In the genomic region with DNA sequence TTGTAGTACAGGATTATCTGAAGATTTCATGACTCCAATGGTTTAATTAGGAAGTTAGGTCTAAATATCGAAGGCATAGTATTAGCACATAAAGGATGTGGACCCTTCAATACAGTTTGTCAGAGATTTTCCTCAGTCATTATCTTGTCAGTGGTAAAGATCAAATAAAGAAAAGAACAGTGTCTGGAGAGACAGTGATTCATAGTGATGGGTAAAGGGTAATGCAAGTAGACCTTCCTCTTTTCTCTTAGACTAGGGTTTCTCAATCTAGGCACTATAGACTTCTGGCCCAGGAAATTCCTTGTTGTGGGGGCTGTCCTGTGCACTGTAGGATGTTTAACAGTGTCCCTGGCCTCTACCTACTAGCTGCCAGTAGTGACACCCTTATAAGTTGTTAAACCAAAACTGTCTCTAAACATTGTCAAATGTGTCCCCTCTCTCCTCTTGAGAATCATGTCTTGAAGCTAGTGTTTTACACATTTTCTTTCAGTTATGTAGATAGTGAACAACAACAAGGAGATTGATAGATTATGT, we compare ENCODE assay signal across 1 cellular context.
TF ChIP-seq lines count a peak whose summit lies in the region.

No MANE protein-coding gene starts in this region.

TF ChIP-seq in GM12878, 131 proteins besides CTCF, POLR2A, EP300 and RAD21:
- TF ChIP-seq ESRRA (IDR thresholded peaks at IDR 0.05; ENCODE audit: low read length) (no peak), IKZF1 (conservative IDR thresholded peaks at IDR 0.05) (peak; percentile 36; the same call in 1 of the 2 replicates), IKZF2 (IDR thresholded peaks at IDR 0.05) (peak in 1 of 2 experiments; percentile 23; a peak in 1 of 4 replicates), EED (IDR thresholded peaks at IDR 0.05; ENCODE audit: low read depth) (no peak), NBN (IDR thresholded peaks at IDR 0.05) (peak; percentile 25; the same call in 1 of the 2 replicates), TARDBP (IDR thresholded peaks at IDR 0.05; ENCODE audit: borderline replicate concordance) (no peak), PKNOX1 (IDR thresholded peaks at IDR 0.05) (peak; percentile 50; the same call in 1 of the 2 replicates), ZNF384 (IDR thresholded peaks at IDR 0.05; ENCODE audit: borderline replicate concordance, low read depth, low read length) (no peak)
